In the genomic region with DNA sequence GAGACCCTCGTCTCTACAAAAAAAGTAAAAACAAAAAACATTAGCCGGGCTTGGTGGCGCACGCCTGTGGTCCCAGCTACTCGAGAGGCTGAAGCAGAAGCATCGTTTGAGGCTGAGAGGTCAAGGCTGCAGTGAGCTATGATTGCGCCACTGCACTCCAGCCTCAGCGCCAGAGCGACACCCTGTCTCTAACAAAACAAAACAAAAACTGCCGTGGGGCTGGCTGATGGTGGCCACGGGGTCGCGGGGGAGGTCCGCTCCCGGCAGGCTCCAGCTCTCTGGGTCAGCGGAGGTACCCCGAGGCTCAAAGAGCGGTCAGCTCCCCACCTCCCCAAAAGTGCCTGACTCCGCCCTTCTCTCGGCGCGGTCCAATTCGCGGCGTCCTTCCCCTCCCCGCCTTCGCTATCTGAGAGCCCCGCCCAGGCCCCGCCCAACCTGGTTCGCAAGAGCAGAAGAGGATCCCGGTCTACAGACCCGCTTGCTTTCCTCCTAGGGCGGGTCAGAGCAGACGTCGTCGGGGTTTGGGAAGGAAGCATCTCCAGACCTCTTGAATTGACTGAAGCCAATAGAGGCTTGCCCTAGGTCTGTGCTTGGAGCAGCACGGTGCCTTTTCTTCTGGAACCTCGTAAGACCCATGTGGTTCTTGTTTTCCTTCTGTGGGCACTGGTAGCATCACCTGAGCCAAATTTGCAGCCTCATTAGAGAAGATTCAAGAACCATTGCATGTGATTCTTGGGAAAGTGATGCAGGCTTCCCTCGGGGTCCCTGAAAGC, we compare ENCODE assay signal across 8 cellular contexts. TPM values are rescaled to one million over a fixed set of nuclear protein-coding genes. Genes with fewer than 3 reads are reported as not detected.
A peak's percentile ranks its signal among the peaks of the same experiment; 100 is the strongest.
DNase-seq lines count a peak whose midpoint lies in the region; ATAC-seq and TF ChIP-seq lines count a peak whose summit lies in the region.

No MANE protein-coding gene starts in this region.

- ATAC-seq in GM19328 (IDR thresholded peaks at IDR 0.05; ENCODE audit: unreplicated experiment) (peak; percentile 65), GM21576 (IDR thresholded peaks at IDR 0.05; ENCODE audit: unreplicated experiment) (no peak), GM21825 (IDR thresholded peaks at IDR 0.05; ENCODE audit: unreplicated experiment) (no peak)

- H3K27me3 ChIP-seq in BJ (ENCODE audit: control insufficient read depth, insufficient read depth, low read length), result peaks cover 56% of the 10 kb centered on the region
- peaks cover 15 to 82% (median 77%) of the 10 kb centered on the region in 7 donors for H3K27me3 ChIP-seq in spleen (replicated peaks in 1 of 7)

- CTCF ChIA-PET in BJ (lab: Yijun Ruan, JAX), result interaction anchor here (2.8 kb wide), 1 partner anchor 16 kb away, joined by 10 read pairs; no protein-coding TSS in a partner anchor

- peaks cover 0 to 48% (median 29%) of the 10 kb centered on the region in 6 donors for H3K4me1 ChIP-seq in spleen

- peaks cover 0 to 7% (median 0%) of the 10 kb centered on the region in 8 donors for H3K9me3 ChIP-seq in spleen

- POLR2A ChIA-PET in BJ (lab: Charles Lee), result no interaction called here

- H3K4me3 ChIP-seq in BJ (ENCODE audit: low read depth, low read length) (peak overlapping the region; percentile 39), spleen (peak overlapping the region in 7 of 8 donors; percentile 31 to 69 (median 39))

- H3K36me3 ChIP-seq in BJ (ENCODE audit: control insufficient read depth, insufficient read depth, low read length), result no peaks in the 10 kb centered on the region
- H3K36me3 ChIP-seq in spleen, result no peaks in the 10 kb centered on the region

- TF ChIP-seq POLR2A in erythroblast (IDR thresholded peaks at IDR 0.05; ENCODE audit: low read length) (no peak), spleen (IDR thresholded peaks at IDR 0.05) (no peak)

- no peak for DNase-seq in BJ (ENCODE audit: low read depth)
- DNase-seq in NCI-H748 (lab: John Stamatoyannopoulos, UW; ENCODE audit: unreplicated experiment), result peak; percentile 78
- peak; percentile 35 to 37 for DNase-seq in erythroblast (lab: John Stamatoyannopoulos, UW)
- no peak for DNase-seq in spleen
- no peak for DNase-seq in mucosa of gallbladder (ENCODE audit: low spot score)

- H3K27ac ChIP-seq in spleen, result no peak overlapping the region

- TF ChIP-seq CTCF in BJ (IDR thresholded peaks at IDR 0.05; ENCODE audit: insufficient read depth, low read depth, low read length) (no peak), spleen (IDR thresholded peaks at IDR 0.05 in 8 of 11, conservative IDR thresholded peaks at IDR 0.05 in 3 of 11) (no peak)

- intact Hi-C loops in spleen (cut with DNase I; ENCODE audit: low total_unique reads), result no loop called here

- WGBS in spleen, 5 donors, result 4 to 16% (median 5%) methylated on average over 34 to 39 of the region's 39 CpGs

RNA-seq across cellular contexts. Expression of gene RAX, which starts 7.8 kb away (rescaled TPM):
- polyA plus RNA-seq in BJ (2011; rRNA removed), result not detected in 2 replicates
- polyA minus RNA-seq in BJ (2011; rRNA and poly(A)+ RNA removed), result not detected in 2 replicates
- total RNA-seq in spleen, result not detected
- under 1 TPM in 1 of 3 donors, not detected in 2; 0.03 TPM for polyA plus RNA-seq in spleen
- total RNA-seq in mucosa of gallbladder, result not detected

RNA-seq across cellular contexts. Expression of gene GRP, which starts 45.5 kb away (rescaled TPM):
- 0.16 and 0.21 TPM in 2 replicates for polyA plus RNA-seq in BJ (2011; rRNA removed)
- polyA minus RNA-seq in BJ (2011; rRNA and poly(A)+ RNA removed), result not detected in 2 replicates
- total RNA-seq in spleen, result not detected
- polyA plus RNA-seq in spleen, result not detected
- not detected for total RNA-seq in mucosa of gallbladder

RNA-seq across cellular contexts. Expression of gene CPLX4, which starts 53.0 kb away (rescaled TPM):
- polyA plus RNA-seq in BJ (2011; rRNA removed) (not detected in 2 replicates), spleen (under 1 TPM in 1 of 3 donors, not detected in 2; 0.04 TPM)
- not detected in 2 replicates for polyA minus RNA-seq in BJ (2011; rRNA and poly(A)+ RNA removed)
- total RNA-seq in spleen (not detected), mucosa of gallbladder (not detected)

Comparison
In these comparisons a context has a peak if more than half of its experiments do, and no peak if none do; other contexts are left out.
1. DNase-seq: peak in NCI-H748 (single experiment) and erythroblast (2 of 2); none in BJ (single experiment), spleen (single experiment) and mucosa of gallbladder (single experiment).